In genomic region chr19:51431124-51431523, GRCh38 we compare ENCODE assay signal across 15 cellular contexts. TPM values are rescaled to one million over a fixed set of nuclear protein-coding genes. Genes with fewer than 3 reads are reported as not detected.
DNase-seq lines count a peak whose midpoint lies in the region; ATAC-seq and TF ChIP-seq lines count a peak whose summit lies in the region.
"Had no signal": no experiment of that assay in that cellular context is flagged by ENCODE, and none has a peak within 500 bp of the region (broad histone marks: within the 10 kb centered on the region; RNA-seq: fewer than 3 reads in every experiment).

No MANE protein-coding gene starts in this region.

- ATAC-seq in left lobe of liver (peak; percentile 88), GM21529 (IDR thresholded peaks at IDR 0.05; ENCODE audit: unreplicated experiment) (no peak), T-cell (replicated peaks in 1 of 4) (no peak)
- ATAC-seq in stimulated activated effector memory CD8-positive, alpha-beta T cell treated with anti-CD3 and anti-CD28 coated beads, Interleukin-12 subunit alpha, Interleukin-12 subunit beta, amount 100 ng/mL, for 72 hours = no peak
- ATAC-seq: Panc1, Right ventricle myocardium inferior had no signal

- H3K27ac Mint-ChIP-seq in stimulated activated effector memory CD8-positive, alpha-beta T cell treated with anti-CD3 and anti-CD28 coated beads, Interleukin-12 subunit alpha, Interleukin-12 subunit beta, amount 100 ng/mL, for 72 hours = peak overlapping the region; percentile 46
- no peak overlapping the region for H3K27ac Mint-ChIP-seq in T-cell

- no peaks in the 10 kb centered on the region for H3K36me3 Mint-ChIP-seq in stimulated activated effector memory CD8-positive, alpha-beta T cell treated with anti-CD3 and anti-CD28 coated beads, Interleukin-12 subunit alpha, Interleukin-12 subunit beta, amount 100 ng/mL, for 72 hours
- no peaks in the 10 kb centered on the region for H3K36me3 Mint-ChIP-seq in T-cell

- H3K4me3 Mint-ChIP-seq in stimulated activated effector memory CD8-positive, alpha-beta T cell treated with anti-CD3 and anti-CD28 coated beads, Interleukin-12 subunit alpha, Interleukin-12 subunit beta, amount 100 ng/mL, for 72 hours = no peak overlapping the region
- H3K4me3 Mint-ChIP-seq in T-cell = no peak overlapping the region

- H3K4me1 Mint-ChIP-seq in stimulated activated effector memory CD8-positive, alpha-beta T cell treated with anti-CD3 and anti-CD28 coated beads, Interleukin-12 subunit alpha, Interleukin-12 subunit beta, amount 100 ng/mL, for 72 hours = no peaks in the 10 kb centered on the region
- H3K4me1 Mint-ChIP-seq in T-cell = no peaks in the 10 kb centered on the region

- DNase-seq in GF-D8 (lab: John Stamatoyannopoulos, UW) (peak; percentile 23), MV-4-11 (lab: John Stamatoyannopoulos, UW) (peak; percentile 83), left lobe of liver (ENCODE audit: low spot score) (no peak), T-cell (no peak), HEK293T (ENCODE audit: extremely low spot score) (no peak)
- DNase-seq in stimulated activated effector memory CD8-positive, alpha-beta T cell treated with anti-CD3 and anti-CD28 coated beads, Interleukin-12 subunit alpha, Interleukin-12 subunit beta, amount 100 ng/mL, for 72 hours (ENCODE audit: low spot score in 2 of 2) = no peak
- DNase-seq: Kasumi-1; NCI-H1092; NCI-H1694 treated with DMSO at 0.1 percent for 48 hours; NCI-H69; NK-92 treated with Interleukin-12 subunit alpha and Interleukin-12 subunit beta, amount 100 ng/mL, for 24 hours had no signal

- H3K9me3 Mint-ChIP-seq in stimulated activated effector memory CD8-positive, alpha-beta T cell treated with anti-CD3 and anti-CD28 coated beads, Interleukin-12 subunit alpha, Interleukin-12 subunit beta, amount 100 ng/mL, for 72 hours = no peaks in the 10 kb centered on the region
- no peaks in the 10 kb centered on the region for H3K9me3 Mint-ChIP-seq in T-cell

- CTCF ChIA-PET in T-cell (lab: Charles Lee) (no interaction called here), HEK293T (lab: Yijun Ruan, JAX) (no interaction called here)

- peaks cover 7% of the 10 kb centered on the region in 2 donors for H3K27me3 Mint-ChIP-seq in T-cell

- POLR2A ChIA-PET in T-cell (lab: Charles Lee) (no interaction called here), HEK293T (lab: Yijun Ruan, JAX) (no interaction called here)

TF ChIP-seq in HEK293T, 16 proteins besides CTCF, POLR2A, EP300 and RAD21:
- no peak for TF ChIP-seq CTBP1 (IDR thresholded peaks at IDR 0.05; ENCODE audit: borderline replicate concordance)
- TF ChIP-seq NFRKB (IDR thresholded peaks at IDR 0.05) = no peak
- TF ChIP-seq HDGF (IDR thresholded peaks at IDR 0.05; ENCODE audit: borderline replicate concordance) = no peak
- TF ChIP-seq FOXK2 (IDR thresholded peaks at IDR 0.05) = no peak
- no peak for TF ChIP-seq TARDBP (IDR thresholded peaks at IDR 0.05)
- TF ChIP-seq FOXM1 (IDR thresholded peaks at IDR 0.05; ENCODE audit: borderline replicate concordance) = no peak
- TF ChIP-seq L3MBTL2 (conservative IDR thresholded peaks at IDR 0.05) = no peak
- no peak for TF ChIP-seq BHLHE40 (IDR thresholded peaks at IDR 0.05; ENCODE audit: borderline replicate concordance)
- no peak for TF ChIP-seq SP1 (IDR thresholded peaks at IDR 0.05)
- no peak for TF ChIP-seq FOXA1 (IDR thresholded peaks at IDR 0.05)
TF ChIP-seq in HEK293T: peak in this region for 0.

RNA-seq across cellular contexts. Expression of gene SIGLEC10, which starts 13.7 kb away (rescaled TPM):
- total RNA-seq in left lobe of liver = 3.2 TPM
- total RNA-seq in T-cell = 1 to 10 TPM in 3 of 5 donors, under 1 TPM in 2; 0.67 to 6.7 (median 1.8) TPM
- total RNA-seq: Daoy had no signal

RNA-seq across cellular contexts. Expression of gene SIGLEC8, which starts 27.1 kb away (rescaled TPM):
- total RNA-seq in left lobe of liver (1.1 TPM), T-cell (not detected)
- total RNA-seq: Daoy had no signal

RNA-seq across cellular contexts. Expression of gene C19orf84, which starts 40.7 kb away (rescaled TPM):
- total RNA-seq in left lobe of liver (not detected), T-cell (not detected)
- total RNA-seq: Daoy, Right ventricle myocardium inferior had no signal

RNA-seq across cellular contexts. Expression of gene LIM2, which starts 43.4 kb away (rescaled TPM):
- total RNA-seq in left lobe of liver (not detected), T-cell (not detected)
- total RNA-seq: Daoy, Right ventricle myocardium inferior had no signal

RNA-seq across cellular contexts. Expression of gene CEACAM18, which starts 47.2 kb away (rescaled TPM):
- total RNA-seq in left lobe of liver = not detected
- total RNA-seq in T-cell = not detected
- total RNA-seq: Daoy, Right ventricle myocardium inferior had no signal

Comparison
In these comparisons a context has a peak if more than half of its experiments do, and no peak if none do; other contexts are left out.
1. DNase-seq: peak in GF-D8 (single experiment) and MV-4-11 (single experiment); none in left lobe of liver (single experiment), stimulated activated effector memory CD8-positive, alpha-beta T cell treated with anti-CD3 and anti-CD28 coated beads, Interleukin-12 subunit alpha, Interleukin-12 subunit beta, amount 100 ng/mL, for 72 hours (0 of 2), T-cell (0 of 34) and HEK293T (single experiment).